In the genomic region with DNA sequence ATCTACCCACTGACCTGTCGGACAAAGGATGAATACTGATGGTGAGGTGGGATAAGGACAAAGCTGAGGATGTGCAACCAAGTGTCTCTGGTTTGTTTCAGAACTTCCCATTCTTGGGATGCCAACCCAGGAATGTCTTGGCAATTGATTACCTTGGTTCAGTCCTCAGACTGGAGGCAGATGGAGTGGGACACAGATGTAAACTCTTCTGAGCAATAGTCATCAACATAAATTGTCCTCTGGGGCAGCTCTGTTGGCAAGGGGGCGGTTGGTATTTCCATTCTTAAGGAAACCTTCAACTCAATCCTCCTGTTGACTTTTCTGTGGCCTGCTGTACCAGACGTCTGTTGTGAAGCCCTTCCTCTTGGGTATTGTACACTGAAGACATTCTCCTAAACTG, we compare ENCODE assay signal across 2 cellular contexts.
TF ChIP-seq lines count a peak whose summit lies in the region.

No MANE protein-coding gene starts in this region.

TF ChIP-seq in HepG2, 621 proteins besides CTCF, POLR2A, EP300 and RAD21:
- no peak for TF ChIP-seq ZNF556 (CRISPR knock-in tag; IDR thresholded peaks at IDR 0.05; ENCODE audit: borderline replicate concordance)
- 0 out of 2 replicates have a peak, but pooled peaks have one; percentile 8 for TF ChIP-seq RBFOX2 (IDR thresholded peaks at IDR 0.05; ENCODE audit: low read depth, low read length)
- no peak for TF ChIP-seq ZNF891 (CRISPR knock-in tag; IDR thresholded peaks at IDR 0.05)
- no peak for TF ChIP-seq PHF20 (CRISPR knock-in tag; IDR thresholded peaks at IDR 0.05)
- TF ChIP-seq ZFP1 (CRISPR knock-in tag; IDR thresholded peaks at IDR 0.05), result no peak

TF ChIP-seq in SK-N-SH treated with all-trans-retinoic acid at 6 μM for 48 hours, 23 proteins besides CTCF, POLR2A, EP300 and RAD21:
- TF ChIP-seq, protein P1, sequence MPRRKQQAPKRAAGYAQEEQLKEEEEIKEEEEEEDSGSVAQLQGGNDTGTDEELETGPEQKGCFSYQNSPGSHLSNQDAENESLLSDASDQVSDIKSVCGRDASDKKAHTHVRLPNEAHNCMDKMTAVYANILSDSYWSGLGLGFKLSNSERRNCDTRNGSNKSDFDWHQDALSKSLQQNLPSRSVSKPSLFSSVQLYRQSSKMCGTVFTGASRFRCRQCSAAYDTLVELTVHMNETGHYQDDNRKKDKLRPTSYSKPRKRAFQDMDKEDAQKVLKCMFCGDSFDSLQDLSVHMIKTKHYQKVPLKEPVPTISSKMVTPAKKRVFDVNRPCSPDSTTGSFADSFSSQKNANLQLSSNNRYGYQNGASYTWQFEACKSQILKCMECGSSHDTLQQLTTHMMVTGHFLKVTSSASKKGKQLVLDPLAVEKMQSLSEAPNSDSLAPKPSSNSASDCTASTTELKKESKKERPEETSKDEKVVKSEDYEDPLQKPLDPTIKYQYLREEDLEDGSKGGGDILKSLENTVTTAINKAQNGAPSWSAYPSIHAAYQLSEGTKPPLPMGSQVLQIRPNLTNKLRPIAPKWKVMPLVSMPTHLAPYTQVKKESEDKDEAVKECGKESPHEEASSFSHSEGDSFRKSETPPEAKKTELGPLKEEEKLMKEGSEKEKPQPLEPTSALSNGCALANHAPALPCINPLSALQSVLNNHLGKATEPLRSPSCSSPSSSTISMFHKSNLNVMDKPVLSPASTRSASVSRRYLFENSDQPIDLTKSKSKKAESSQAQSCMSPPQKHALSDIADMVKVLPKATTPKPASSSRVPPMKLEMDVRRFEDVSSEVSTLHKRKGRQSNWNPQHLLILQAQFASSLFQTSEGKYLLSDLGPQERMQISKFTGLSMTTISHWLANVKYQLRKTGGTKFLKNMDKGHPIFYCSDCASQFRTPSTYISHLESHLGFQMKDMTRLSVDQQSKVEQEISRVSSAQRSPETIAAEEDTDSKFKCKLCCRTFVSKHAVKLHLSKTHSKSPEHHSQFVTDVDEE (CRISPR knock-in tag; IDR thresholded peaks at IDR 0.05), result no peak
- TF ChIP-seq GLIS3 (CRISPR knock-in tag; IDR thresholded peaks at IDR 0.05) (no peak), CSDC2 (CRISPR knock-in tag; IDR thresholded peaks at IDR 0.05) (no peak), TCF4 (CRISPR knock-in tag; IDR thresholded peaks at IDR 0.05; ENCODE audit: borderline replicate concordance) (no peak)
